15 cellular contexts compared by ENCODE assay signal in the genomic region with DNA sequence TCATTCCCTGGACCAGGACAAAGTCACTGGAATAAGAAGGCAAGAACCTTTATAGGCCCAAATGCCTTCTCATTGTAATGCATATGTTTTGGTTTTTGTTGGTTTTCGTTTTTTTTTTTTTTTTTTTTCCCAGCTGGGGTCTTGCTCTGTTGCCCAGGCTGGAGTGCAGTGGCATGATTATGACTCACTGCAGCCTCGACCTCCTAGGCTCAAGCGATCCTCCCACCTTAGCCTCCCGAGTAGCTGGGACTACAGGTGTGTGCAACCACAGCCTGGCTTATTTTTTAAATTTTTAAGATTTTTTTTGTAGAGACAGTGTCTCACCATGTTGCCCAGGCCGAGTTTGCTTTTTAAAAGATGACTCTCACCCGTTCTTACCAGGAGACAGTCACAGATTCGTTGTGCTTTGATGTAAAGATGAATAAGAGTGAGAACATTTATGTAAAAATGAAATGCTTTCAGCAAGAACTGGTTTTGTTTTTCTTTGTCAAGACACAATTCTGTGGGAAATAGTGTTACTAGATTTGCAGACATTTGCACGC. TPM values are rescaled to one million over a fixed set of nuclear protein-coding genes. Genes with fewer than 3 reads are reported as not detected.
DNase-seq lines count a peak whose midpoint lies in the region; ATAC-seq and TF ChIP-seq lines count a peak whose summit lies in the region.
"Had no signal": no experiment of that assay in that cellular context is flagged by ENCODE, and none has a peak within 500 bp of the region (broad histone marks: within the 10 kb centered on the region; RNA-seq: fewer than 3 reads in every experiment).

No MANE protein-coding gene starts in this region.

- no peak overlapping the region for H3K4me3 Mint-ChIP-seq in glutamatergic neuron (ENCODE audit: unreplicated experiment)
- H3K4me3 Mint-ChIP-seq in naive thymus-derived CD8-positive, alpha-beta T cell, result no peak overlapping the region

- peaks cover 1% of the 10 kb centered on the region for H3K27me3 Mint-ChIP-seq in glutamatergic neuron (ENCODE audit: unreplicated experiment)
- H3K27me3 Mint-ChIP-seq in naive thymus-derived CD8-positive, alpha-beta T cell, result no peaks in the 10 kb centered on the region
- H3K27me3 Mint-ChIP-seq: T-cell had no signal

- peak; percentile 38 for ATAC-seq in GM18502 (IDR thresholded peaks at IDR 0.05; ENCODE audit: poor library complexity, unreplicated experiment)
- ATAC-seq in GM21515 (IDR thresholded peaks at IDR 0.05; ENCODE audit: unreplicated experiment), result peak; percentile 24
- ATAC-seq in HG03442 (IDR thresholded peaks at IDR 0.05; ENCODE audit: unreplicated experiment), result peak; percentile 26
- ATAC-seq in naive thymus-derived CD8-positive, alpha-beta T cell, result no peak

- no peak for TF ChIP-seq CTCF in glutamatergic neuron (IDR thresholded peaks at IDR 0.05; ENCODE audit: partially characterized antibody, unreplicated experiment)

- H3K27ac Mint-ChIP-seq in glutamatergic neuron (ENCODE audit: unreplicated experiment), result peak overlapping the region; percentile 59
- H3K27ac Mint-ChIP-seq in naive thymus-derived CD8-positive, alpha-beta T cell, result no peak overlapping the region
- H3K27ac Mint-ChIP-seq: activated naive CD4-positive, alpha-beta T cell treated with anti-CD3 and anti-CD28 coated beads, Interleukin-2, amount 50 U/mL, for 72 hours had no signal

- no peak for DNase-seq in glutamatergic neuron
- DNase-seq in NCI-H2107 treated with DMSO at 0.1 percent for 48 hours (lab: John Stamatoyannopoulos, UW; ENCODE audit: unreplicated experiment), result no peak
- no peak for DNase-seq in naive thymus-derived CD8-positive, alpha-beta T cell
- DNase-seq in NCI-H1436 (lab: John Stamatoyannopoulos, UW), result no peak
- DNase-seq in RKO (ENCODE audit: low spot score), result no peak
- DNase-seq: C1 segment of cervical spinal cord; esophagus squamous epithelium; NCI-H2171; stimulated activated CD4-positive, alpha-beta T cell treated with anti-CD3 and anti-CD28 coated beads, Interleukin-2, amount 100 ng/mL, for 48 hours; stimulated activated naive CD4-positive, alpha-beta T cell had no signal

- H3K36me3 Mint-ChIP-seq in glutamatergic neuron (ENCODE audit: unreplicated experiment), result no peaks in the 10 kb centered on the region
- no peaks in the 10 kb centered on the region for H3K36me3 Mint-ChIP-seq in naive thymus-derived CD8-positive, alpha-beta T cell
- H3K36me3 Mint-ChIP-seq: activated naive CD4-positive, alpha-beta T cell treated with anti-CD3 and anti-CD28 coated beads, Interleukin-2, amount 50 U/mL, for 72 hours had no signal

- POLR2A ChIA-PET in naive thymus-derived CD8-positive, alpha-beta T cell (lab: Charles Lee), result interaction anchor here (0.7 to 1.7 kb wide), 3 partner anchors 37 to 80 kb away, joined by 3 to 4 read pairs (median 3); no protein-coding TSS in a partner anchor

- H3K4me1 Mint-ChIP-seq in glutamatergic neuron (ENCODE audit: low read depth, unreplicated experiment), result peaks cover 15% of the 10 kb centered on the region
- H3K4me1 Mint-ChIP-seq in naive thymus-derived CD8-positive, alpha-beta T cell, result peaks cover 6 to 11% (median 6%) of the 10 kb centered on the region in 4 donors

- H3K9me3 Mint-ChIP-seq in glutamatergic neuron (ENCODE audit: unreplicated experiment), result peaks cover 1% of the 10 kb centered on the region
- no peaks in the 10 kb centered on the region for H3K9me3 Mint-ChIP-seq in naive thymus-derived CD8-positive, alpha-beta T cell
- H3K9me3 Mint-ChIP-seq: activated naive CD4-positive, alpha-beta T cell treated with anti-CD3 and anti-CD28 coated beads, Interleukin-2, amount 50 U/mL, for 72 hours; T-cell had no signal

RNA-seq across cellular contexts. Expression of a gene that starts 7.6 kb away (rescaled TPM):
- total RNA-seq in glutamatergic neuron (ENCODE audit: unreplicated experiment), result 12.0 TPM
- total RNA-seq in naive thymus-derived CD8-positive, alpha-beta T cell, result 1 to 10 TPM; 6.6 to 8.9 TPM
- 1 to 10 TPM in 2 of 3 donors, under 1 TPM in 1; 0.77 to 2.2 (median 2.0) TPM for polyA plus RNA-seq in naive thymus-derived CD8-positive, alpha-beta T cell

RNA-seq across cellular contexts. Expression of a gene that starts 11.1 kb away (rescaled TPM):
- total RNA-seq in glutamatergic neuron (ENCODE audit: unreplicated experiment), result 30.5 TPM
- 10 to 100 TPM; 32.2 to 32.4 TPM for total RNA-seq in naive thymus-derived CD8-positive, alpha-beta T cell
- polyA plus RNA-seq in naive thymus-derived CD8-positive, alpha-beta T cell, result 10 to 100 TPM; 21.0 to 43.6 (median 25.4) TPM

RNA-seq across cellular contexts. Expression of a gene that starts 46.8 kb away (rescaled TPM):
- 75.5 TPM for total RNA-seq in glutamatergic neuron (ENCODE audit: unreplicated experiment)
- total RNA-seq in naive thymus-derived CD8-positive, alpha-beta T cell, result 100 to 1,000 TPM; 151 to 153 TPM
- 1 to 10 TPM in 2 of 3 donors, under 1 TPM in 1; 0.54 to 3.0 (median 1.6) TPM for polyA plus RNA-seq in naive thymus-derived CD8-positive, alpha-beta T cell

Comparison
In these comparisons a context has a peak if more than half of its experiments do, and no peak if none do; other contexts are left out.
1. ATAC-seq: peak in GM18502 (single experiment), GM21515 (single experiment) and HG03442 (single experiment); none in naive thymus-derived CD8-positive, alpha-beta T cell (0 of 2).